1 cellular context compared by ENCODE assay signal in genomic region chr11:48094643-48095339, GRCh38.
TF ChIP-seq lines count a peak whose summit lies in the region.

No MANE protein-coding gene starts in this region.

TF ChIP-seq in WTC11, 78 proteins besides CTCF, POLR2A, EP300 and RAD21 (continued from another document):
- no peak for TF ChIP-seq PRDM15 (CRISPR knock-in tag; IDR thresholded peaks at IDR 0.05)
- no peak for TF ChIP-seq SOX15 (CRISPR knock-in tag; IDR thresholded peaks at IDR 0.05)
